ENCODE assay signal across 16 cellular contexts in the genomic region with DNA sequence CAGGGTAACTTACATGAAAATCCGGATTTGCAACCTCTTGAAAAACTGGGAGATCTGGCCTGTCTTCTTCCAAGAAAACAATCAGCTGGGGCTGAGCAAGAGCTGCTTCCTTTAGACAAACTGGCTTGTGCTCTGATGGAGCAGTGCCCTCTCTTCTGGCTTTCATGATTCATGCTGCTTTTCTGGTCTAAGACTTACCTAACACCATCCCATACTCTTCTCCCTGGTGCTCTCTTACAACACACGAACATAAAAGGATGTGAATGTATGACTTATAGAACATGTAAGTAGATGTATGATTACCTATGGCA. TPM values are rescaled to one million over a fixed set of nuclear protein-coding genes. Genes with fewer than 3 reads are reported as not detected.
A peak's percentile ranks its signal among the peaks of the same experiment; 100 is the strongest.
DNase-seq lines count a peak whose midpoint lies in the region; ATAC-seq, FAIRE-seq and TF ChIP-seq lines count a peak whose summit lies in the region.
"Had no signal": no experiment of that assay in that cellular context is flagged by ENCODE, and none has a peak within 500 bp of the region (broad histone marks: within the 10 kb centered on the region; RNA-seq: fewer than 3 reads in every experiment).

No MANE protein-coding gene starts in this region.

- no peaks in the 10 kb centered on the region for H3K9me3 ChIP-seq in psoas muscle
- H3K9me3 ChIP-seq in small intestine (ENCODE audit: control insufficient read depth, low read depth) = no peaks in the 10 kb centered on the region

- H3K9me3 Mint-ChIP-seq in activated CD8-positive, alpha-beta memory T cell treated with anti-CD3 and anti-CD28 coated beads, Interleukin-2, amount 10 ng/mL, durations not matched to agents 7 days and 5 days (ENCODE audit: low read depth) = no peaks in the 10 kb centered on the region
- H3K9me3 Mint-ChIP-seq: neural crest cell had no signal

- WGBS in psoas muscle, 3 donors = 64 to 79% (median 66%) methylated on average over 2 of the region's 2 CpGs
- WGBS in small intestine, 3 donors = 38 to 62% (median 57%) methylated on average over 2 of the region's 2 CpGs

- intact Hi-C loops in psoas muscle (cut with DNase I) = no loop called here

- peak; percentile 85 to 98 (median 96) for ATAC-seq in psoas muscle
- no peak for ATAC-seq in activated CD8-positive, alpha-beta memory T cell treated with anti-CD3 and anti-CD28 coated beads, Interleukin-2, amount 10 ng/mL, durations not matched to agents 7 days and 5 days

- peak; percentile 66 for DNase-seq in ELR (ENCODE audit: low read depth)
- DNase-seq in RWPE1 (ENCODE audit: low spot score) = peak; percentile 33
- peak; percentile 55 for DNase-seq in fibroblast of gingiva (ENCODE audit: low read depth)
- no peak for DNase-seq in psoas muscle
- DNase-seq in small intestine = no peak
- DNase-seq in UCSD-AML1 (lab: John Stamatoyannopoulos, UW; ENCODE audit: unreplicated experiment) = no peak
- no peak for DNase-seq in activated CD8-positive, alpha-beta memory T cell treated with anti-CD3 and anti-CD28 coated beads, Interleukin-2, amount 50 U/mL, for 48 hours
- no peak for DNase-seq in activated CD8-positive, alpha-beta memory T cell treated with anti-CD3 and anti-CD28 coated beads, Interleukin-2, amount 10 ng/mL, durations not matched to agents 7 days and 5 days
- DNase-seq: activated CD4-positive, CD25-positive, alpha-beta regulatory T cell; CD4-positive, alpha-beta memory T cell; Karpas-422; kidney glomerular epithelial cell; NCI-H345; SHP77 treated with DMSO at 0.1 percent for 48 hours had no signal

- CTCF ChIA-PET in RWPE1 (lab: Yijun Ruan, JAX) = no interaction called here
- CTCF ChIA-PET in activated CD8-positive, alpha-beta memory T cell treated with anti-CD3 and anti-CD28 coated beads, Interleukin-2, amount 10 ng/mL, durations not matched to agents 7 days and 5 days (lab: Charles Lee) = no interaction called here

- H3K27ac ChIP-seq in RWPE1 (no peak overlapping the region), psoas muscle (peak overlapping the region; percentile 50), small intestine (ENCODE audit: low read depth in 1 of 2, low read length in 1 of 2) (no peak overlapping the region)

- no peaks in the 10 kb centered on the region for H3K27me3 ChIP-seq in psoas muscle (ENCODE audit: insufficient read depth in 3 of 3, low read length in 2 of 3)
- H3K27me3 ChIP-seq in small intestine (ENCODE audit: control insufficient read depth in 2 of 2, insufficient read depth in 2 of 2, low read length in 2 of 2) = no peaks in the 10 kb centered on the region

- H3K4me3 ChIP-seq in psoas muscle (no peak overlapping the region), small intestine (ENCODE audit: low read depth in 1 of 2, low read length in 2 of 2) (no peak overlapping the region)

- peaks cover 45% of the 10 kb centered on the region for H3K4me1 ChIP-seq in psoas muscle
- peaks cover 0 to 3% of the 10 kb centered on the region in 2 donors for H3K4me1 ChIP-seq in small intestine (ENCODE audit: control insufficient read depth in 2 of 2, insufficient read depth in 1 of 2, low read depth in 1 of 2, low read length in 1 of 2)

- POLR2A ChIA-PET in RWPE1 (lab: Yijun Ruan, JAX; ENCODE audit: low non-redundant PET) = no interaction called here

- no peak overlapping the region for H3K4me3 Mint-ChIP-seq in activated CD8-positive, alpha-beta memory T cell treated with anti-CD3 and anti-CD28 coated beads, Interleukin-2, amount 10 ng/mL, durations not matched to agents 7 days and 5 days
- H3K4me3 Mint-ChIP-seq: brain; CD4-positive, alpha-beta memory T cell; neural crest cell had no signal

- no peak for FAIRE-seq in small intestine (lab: Jason Lieb, UNC)

- TF ChIP-seq CTCF in RWPE1 (conservative IDR thresholded peaks at IDR 0.05; ENCODE audit: low read depth) = no peak
- TF ChIP-seq CTCF in psoas muscle (IDR thresholded peaks at IDR 0.05) = no peak

- H3K36me3 Mint-ChIP-seq in activated CD8-positive, alpha-beta memory T cell treated with anti-CD3 and anti-CD28 coated beads, Interleukin-2, amount 10 ng/mL, durations not matched to agents 7 days and 5 days = no peaks in the 10 kb centered on the region
- H3K36me3 Mint-ChIP-seq: CD4-positive, alpha-beta memory T cell had no signal

- no peaks in the 10 kb centered on the region for H3K4me1 Mint-ChIP-seq in activated CD8-positive, alpha-beta memory T cell treated with anti-CD3 and anti-CD28 coated beads, Interleukin-2, amount 10 ng/mL, durations not matched to agents 7 days and 5 days
- H3K4me1 Mint-ChIP-seq: CD4-positive, alpha-beta memory T cell had no signal

- H3K27me3 Mint-ChIP-seq in activated CD8-positive, alpha-beta memory T cell treated with anti-CD3 and anti-CD28 coated beads, Interleukin-2, amount 10 ng/mL, durations not matched to agents 7 days and 5 days = peaks cover 71% of the 10 kb centered on the region

- H3K27ac Mint-ChIP-seq in activated CD8-positive, alpha-beta memory T cell treated with anti-CD3 and anti-CD28 coated beads, Interleukin-2, amount 10 ng/mL, durations not matched to agents 7 days and 5 days = no peak overlapping the region
- H3K27ac Mint-ChIP-seq: CD4-positive, alpha-beta memory T cell had no signal

- H3K36me3 ChIP-seq in psoas muscle (ENCODE audit: insufficient read depth in 1 of 2, low read depth in 1 of 2) (no peaks in the 10 kb centered on the region), small intestine (ENCODE audit: control insufficient read depth in 2 of 2, insufficient read depth in 2 of 2, low read length in 2 of 2) (no peaks in the 10 kb centered on the region)

RNA-seq across cellular contexts. Expression of a gene that starts 9.9 kb away (rescaled TPM):
- 10 to 100 TPM; 32.6 to 49.9 (median 48.1) TPM for total RNA-seq in psoas muscle
- polyA plus RNA-seq in psoas muscle (10 to 100 TPM in 2 of 3 donors, 1 to 10 TPM in 1; 8.6 to 16.3 (median 15.5) TPM), small intestine (10 to 100 TPM; 19.5 to 31.1 (median 28.6) TPM)
- not detected for total RNA-seq in activated CD8-positive, alpha-beta memory T cell treated with anti-CD3 and anti-CD28 coated beads, Interleukin-2, amount 10 ng/mL, durations not matched to agents 7 days and 5 days
- total RNA-seq: CD4-positive, alpha-beta memory T cell had no signal
- polyA plus RNA-seq: CD4-positive, alpha-beta memory T cell had no signal

Comparison
In these comparisons a context has a peak if more than half of its experiments do, and no peak if none do; other contexts are left out.
1. DNase-seq: peak in ELR (single experiment), RWPE1 (single experiment) and fibroblast of gingiva (single experiment); none in psoas muscle (0 of 2), small intestine (single experiment), UCSD-AML1 (single experiment), activated CD8-positive, alpha-beta memory T cell treated with anti-CD3 and anti-CD28 coated beads, Interleukin-2, amount 50 U/mL, for 48 hours (single experiment) and activated CD8-positive, alpha-beta memory T cell treated with anti-CD3 and anti-CD28 coated beads, Interleukin-2, amount 10 ng/mL, durations not matched to agents 7 days and 5 days (single experiment).
2. RNA of a gene that starts 9.9 kb away (total RNA-seq): 32.6 to 49.9 TPM in psoas muscle; not detected in activated CD8-positive, alpha-beta memory T cell treated with anti-CD3 and anti-CD28 coated beads, Interleukin-2, amount 10 ng/mL, durations not matched to agents 7 days and 5 days; every median in the first group is over 10 times any median in the second.